19 cellular contexts compared by ENCODE assay signal in genomic region chr11:109785714-109786113, GRCh38.
DNase-seq lines count a peak whose midpoint lies in the region; ATAC-seq and TF ChIP-seq lines count a peak whose summit lies in the region.
"Had no signal": no experiment of that assay in that cellular context is flagged by ENCODE, and none has a peak within 500 bp of the region (broad histone marks: within the 10 kb centered on the region; RNA-seq: fewer than 3 reads in every experiment).

No MANE protein-coding gene starts in this region.

- H3K4me3 Mint-ChIP-seq in endodermal cell, result no peak overlapping the region
- H3K4me3 Mint-ChIP-seq in naive thymus-derived CD4-positive, alpha-beta T cell, result no peak overlapping the region

- peak; percentile 61 for DNase-seq in GM23248
- peak; percentile 42 for DNase-seq in fibroblast of the conjunctiva (ENCODE audit: low read depth)
- no peak for DNase-seq in endodermal cell
- no peak for DNase-seq in naive thymus-derived CD4-positive, alpha-beta T cell
- no peak for DNase-seq in adrenal gland
- DNase-seq in HuH-7.5 (ENCODE audit: low spot score), result no peak
- DNase-seq: activated CD4-positive, CD25-positive, alpha-beta regulatory T cell; activated effector memory CD4-positive, alpha-beta T cell treated with Interleukin-2 at 50 U/mL for 16 hours; anterior cingulate cortex; cortex of kidney; erythroblast; NCI-H524 treated with DMSO at 0.1 percent for 48 hours; ovary; small intestine; T-helper 1 cell; tibial artery had no signal

- no peaks in the 10 kb centered on the region for H3K9me2 ChIP-seq in GM23248 (ENCODE audit: insufficient read depth)

- no peak for ATAC-seq in naive thymus-derived CD4-positive, alpha-beta T cell

- H3K4me1 Mint-ChIP-seq in endodermal cell, result peaks cover 31% of the 10 kb centered on the region
- H3K4me1 Mint-ChIP-seq in naive thymus-derived CD4-positive, alpha-beta T cell, result no peaks in the 10 kb centered on the region

- H3K9me3 ChIP-seq in GM23248 (ENCODE audit: low read depth) (no peaks in the 10 kb centered on the region), endodermal cell (ENCODE audit: control insufficient read depth, low read length) (peaks cover 2% of the 10 kb centered on the region), adrenal gland (replicated peaks in 1 of 3) (no peaks in the 10 kb centered on the region)
- H3K9me3 ChIP-seq in naive thymus-derived CD4-positive, alpha-beta T cell (ENCODE audit: control insufficient read depth in 2 of 3, low read length in 3 of 3), result no peaks in the 10 kb centered on the region
- H3K9me3 ChIP-seq: ovary, tibial artery had no signal

- no peaks in the 10 kb centered on the region for H4K20me1 ChIP-seq in GM23248 (ENCODE audit: insufficient read depth)

- H3K36me3 ChIP-seq in ACC112 (ENCODE audit: insufficient read depth, low read length), result no peaks in the 10 kb centered on the region
- H3K36me3 ChIP-seq in GM23248 (ENCODE audit: low read depth), result no peaks in the 10 kb centered on the region
- H3K36me3 ChIP-seq in endodermal cell (ENCODE audit: control insufficient read depth, insufficient read depth, low read length), result no peaks in the 10 kb centered on the region
- no peaks in the 10 kb centered on the region for H3K36me3 ChIP-seq in naive thymus-derived CD4-positive, alpha-beta T cell (ENCODE audit: control insufficient read depth in 2 of 3, insufficient read depth in 3 of 3, low read length in 3 of 3)
- no peaks in the 10 kb centered on the region for H3K36me3 ChIP-seq in adrenal gland (replicated peaks in 1 of 2)
- H3K36me3 ChIP-seq: ovary, tibial artery had no signal

- in situ Hi-C loops in GM23248 (cut with MboI), result no loop called here

- H2AFZ ChIP-seq in ACC112 (ENCODE audit: low read length, unreplicated experiment), result peak overlapping the region; percentile 76
- H2AFZ ChIP-seq in GM23248, result peak overlapping the region; percentile 50

- H3F3A ChIP-seq in GM23248 (ENCODE audit: insufficient read depth), result peaks cover 19% of the 10 kb centered on the region

- H3K27me3 ChIP-seq in ACC112 (ENCODE audit: insufficient read depth, low read length), result no peaks in the 10 kb centered on the region
- H3K27me3 ChIP-seq in GM23248 (replicated peaks; ENCODE audit: insufficient read depth), result no peaks in the 10 kb centered on the region
- H3K27me3 ChIP-seq in endodermal cell (ENCODE audit: control insufficient read depth, insufficient read depth, low read length, poor library complexity, severe bottlenecking), result no peaks in the 10 kb centered on the region
- no peaks in the 10 kb centered on the region for H3K27me3 ChIP-seq in naive thymus-derived CD4-positive, alpha-beta T cell (ENCODE audit: control insufficient read depth in 2 of 2, insufficient read depth in 2 of 2, low read length in 2 of 2)
- H3K27me3 ChIP-seq in adrenal gland, result no peaks in the 10 kb centered on the region
- H3K27me3 ChIP-seq: ovary, tibial artery had no signal

- no peaks in the 10 kb centered on the region for H3K27me3 Mint-ChIP-seq in endodermal cell (ENCODE audit: insufficient read depth)
- H3K27me3 Mint-ChIP-seq in naive thymus-derived CD4-positive, alpha-beta T cell, result peaks cover 0 to 6% (median 0%) of the 10 kb centered on the region in 5 donors

- H3K4me3 ChIP-seq in ACC112 (ENCODE audit: low read depth, low read length), result peak overlapping the region; percentile 67
- H3K4me3 ChIP-seq in GM23248, result peak overlapping the region; percentile 61
- no peak overlapping the region for H3K4me3 ChIP-seq in endodermal cell (ENCODE audit: low read length)
- H3K4me3 ChIP-seq in naive thymus-derived CD4-positive, alpha-beta T cell (ENCODE audit: low read length), result no peak overlapping the region
- H3K4me3 ChIP-seq in adrenal gland, result peak overlapping the region in 1 of 4 donors; percentile 17
- H3K4me3 ChIP-seq: ovary, tibial artery had no signal

- H3K9me3 Mint-ChIP-seq in endodermal cell, result peaks cover 5% of the 10 kb centered on the region
- peaks cover 0 to 7% (median 0%) of the 10 kb centered on the region in 11 donors for H3K9me3 Mint-ChIP-seq in naive thymus-derived CD4-positive, alpha-beta T cell

- 2 to 4% methylated on average over 4 of the region's 4 CpGs for WGBS in GM23248 (ENCODE audit: low coverage in 1 of 2, low lambda C conversion rate in 2 of 2, missing lambda C conversion rate in 2 of 2), 2 experiments
- 85 to 88% methylated on average over 3 to 4 of the region's 4 CpGs for whole genome bisulfite sequencing in endodermal cell (ENCODE audit: insufficient coverage in 1 of 2, insufficient read length in 1 of 2), 2 experiments
- WGBS in adrenal gland, 4 donors, result 25 to 42% (median 34%) methylated on average over 4 of the region's 4 CpGs

- intact Hi-C loops in naive thymus-derived CD4-positive, alpha-beta T cell (cut with micrococcal nuclease), result no loop called here
- intact Hi-C loops in adrenal gland (cut with DNase I), result no loop called here

- CTCF ChIA-PET in naive thymus-derived CD4-positive, alpha-beta T cell (lab: Charles Lee), result no interaction called here

- peak overlapping the region; percentile 77 for H3K4me2 ChIP-seq in GM23248 (ENCODE audit: unreplicated experiment)

- no peak overlapping the region for H3K27ac Mint-ChIP-seq in endodermal cell
- no peak overlapping the region for H3K27ac Mint-ChIP-seq in naive thymus-derived CD4-positive, alpha-beta T cell

- H3K36me3 Mint-ChIP-seq in endodermal cell (ENCODE audit: low read depth), result no peaks in the 10 kb centered on the region
- H3K36me3 Mint-ChIP-seq in naive thymus-derived CD4-positive, alpha-beta T cell, result no peaks in the 10 kb centered on the region

- POLR2A ChIA-PET in naive thymus-derived CD4-positive, alpha-beta T cell (lab: Charles Lee), result no interaction called here

- peak overlapping the region; percentile 41 for H3K9ac ChIP-seq in GM23248
- H3K9ac ChIP-seq in endodermal cell (ENCODE audit: extremely low read depth, low read length, poor library complexity, severe bottlenecking), result no peak overlapping the region

- TF ChIP-seq CTCF in VCaP (conservative IDR thresholded peaks at IDR 0.05), result no peak
- no peak for TF ChIP-seq CTCF in endodermal cell (conservative IDR thresholded peaks at IDR 0.05)
- no peak for TF ChIP-seq CTCF in adrenal gland (IDR thresholded peaks at IDR 0.05)

- no peaks in the 10 kb centered on the region for H3K79me2 ChIP-seq in ACC112 (ENCODE audit: control insufficient read depth, insufficient read depth, low read length, unreplicated experiment)
- H3K79me2 ChIP-seq in GM23248 (ENCODE audit: insufficient read depth), result no peaks in the 10 kb centered on the region

- H3K27ac ChIP-seq in ACC112 (ENCODE audit: low read depth, low read length) (peak overlapping the region; percentile 8; the same call in 1 of the 2 replicates), GM23248 (peak overlapping the region; percentile 28), VCaP (peak overlapping the region; percentile 80), endodermal cell (ENCODE audit: low read depth, low read length) (no peak overlapping the region), adrenal gland (no peak overlapping the region)
- no peak overlapping the region for H3K27ac ChIP-seq in naive thymus-derived CD4-positive, alpha-beta T cell (ENCODE audit: low read depth, low read length)
- H3K27ac ChIP-seq: ovary, RWPE1, tibial artery had no signal

- peaks cover 21% of the 10 kb centered on the region for H3K4me1 ChIP-seq in ACC112 (ENCODE audit: control insufficient read depth, insufficient read depth, low read length, unreplicated experiment)
- peaks cover 24% of the 10 kb centered on the region for H3K4me1 ChIP-seq in GM23248 (ENCODE audit: insufficient read depth)
- no peaks in the 10 kb centered on the region for H3K4me1 ChIP-seq in endodermal cell (ENCODE audit: control insufficient read depth, insufficient read depth, low read length)
- no peaks in the 10 kb centered on the region for H3K4me1 ChIP-seq in naive thymus-derived CD4-positive, alpha-beta T cell (ENCODE audit: control insufficient read depth in 2 of 2, insufficient read depth in 2 of 2, low read length in 2 of 2)
- H3K4me1 ChIP-seq in adrenal gland (replicated peaks in 1 of 2), result no peaks in the 10 kb centered on the region
- H3K4me1 ChIP-seq: tibial artery had no signal

- no peak for TF ChIP-seq POLR2A in adrenal gland (IDR thresholded peaks at IDR 0.05)

Comparison
In these comparisons a context has a peak if more than half of its experiments do, and no peak if none do; other contexts are left out.
1. H3K27ac ChIP-seq: peak in ACC112 (single experiment), GM23248 (single experiment) and VCaP (single experiment); none in endodermal cell (single experiment), naive thymus-derived CD4-positive, alpha-beta T cell (single experiment) and adrenal gland (0 of 5).
2. H3K4me3 ChIP-seq: peak in ACC112 (single experiment) and GM23248 (single experiment); none in endodermal cell (single experiment) and naive thymus-derived CD4-positive, alpha-beta T cell (single experiment).
3. DNase-seq: peak in GM23248 (single experiment) and fibroblast of the conjunctiva (single experiment); none in endodermal cell (single experiment), naive thymus-derived CD4-positive, alpha-beta T cell (0 of 9), adrenal gland (0 of 7) and HuH-7.5 (single experiment).